8 cellular contexts compared by ENCODE assay signal in genomic region chr2:38375711-38376345, GRCh38. TPM values are rescaled to one million over a fixed set of nuclear protein-coding genes. Genes with fewer than 3 reads are reported as not detected.
A peak's percentile ranks its signal among the peaks of the same experiment; 100 is the strongest.
DNase-seq lines count a peak whose midpoint lies in the region; ATAC-seq lines count a peak whose summit lies in the region.

No MANE protein-coding gene starts in this region.

- peak; percentile 29 for ATAC-seq in HG03060 (IDR thresholded peaks at IDR 0.05; ENCODE audit: low read depth, unreplicated experiment)
- ATAC-seq in activated naive CD8-positive, alpha-beta T cell treated with anti-CD3 and anti-CD28 coated beads, Interleukin-2, amount 50 U/mL, for 24 hours: no peak

- in situ Hi-C loops in G401 (cut with HindIII; ENCODE audit: low sequenced_read_pairs): no loop called here

- H3K9me3 Mint-ChIP-seq in activated naive CD8-positive, alpha-beta T cell treated with anti-CD3 and anti-CD28 coated beads, Interleukin-2, amount 50 U/mL, for 24 hours: no peaks in the 10 kb centered on the region

- peak overlapping the region; percentile 92 for H3K4me3 ChIP-seq in iPS-18c (ENCODE audit: insufficient read depth, low read depth, low read length)

- no peaks in the 10 kb centered on the region for H3K27me3 Mint-ChIP-seq in activated naive CD8-positive, alpha-beta T cell treated with anti-CD3 and anti-CD28 coated beads, Interleukin-2, amount 50 U/mL, for 24 hours

- peak overlapping the region; percentile 94 for H3K27ac Mint-ChIP-seq in activated naive CD8-positive, alpha-beta T cell treated with anti-CD3 and anti-CD28 coated beads, Interleukin-2, amount 50 U/mL, for 24 hours

- peaks cover 13% of the 10 kb centered on the region for H3K36me3 Mint-ChIP-seq in activated naive CD8-positive, alpha-beta T cell treated with anti-CD3 and anti-CD28 coated beads, Interleukin-2, amount 50 U/mL, for 24 hours (ENCODE audit: low read depth)

- peaks cover 68% of the 10 kb centered on the region for H3K4me1 Mint-ChIP-seq in activated naive CD8-positive, alpha-beta T cell treated with anti-CD3 and anti-CD28 coated beads, Interleukin-2, amount 50 U/mL, for 24 hours

- H3K4me3 Mint-ChIP-seq in activated naive CD8-positive, alpha-beta T cell treated with anti-CD3 and anti-CD28 coated beads, Interleukin-2, amount 50 U/mL, for 24 hours: peak overlapping the region; percentile 97

- H3K9me3 ChIP-seq in iPS-18c (ENCODE audit: control insufficient read depth, insufficient read depth, low read length): no peaks in the 10 kb centered on the region

- peak; percentile 69 for DNase-seq in D341Med (ENCODE audit: low spot score)
- peak; percentile 54 for DNase-seq in activated naive CD8-positive, alpha-beta T cell treated with anti-CD3 and anti-CD28 coated beads, Interleukin-2, amount 50 U/mL, for 24 hours
- DNase-seq in stimulated activated CD8-positive, alpha-beta memory T cell treated with anti-CD3 and anti-CD28 coated beads, Interleukin-15, amount 100 ng/mL, for 4 hours (ENCODE audit: low read depth in 2 of 2): peak; percentile 17 to 19
- no peak for DNase-seq in G401 (ENCODE audit: low spot score)
- DNase-seq in NK-92 (lab: John Stamatoyannopoulos, UW; ENCODE audit: unreplicated experiment): no peak
- no peak for DNase-seq in NCI-H1105 (lab: John Stamatoyannopoulos, UW)

RNA-seq across cellular contexts. Expression of gene ATL2, which starts 1.2 kb away (rescaled TPM):
- 119 and 148 TPM in 2 replicates for total RNA-seq in G401 (2014; rRNA removed; shearing (Covaris generic))

Comparison
In these comparisons a context has a peak if more than half of its experiments do, and no peak if none do; other contexts are left out.
1. DNase-seq: peak in D341Med (single experiment), activated naive CD8-positive, alpha-beta T cell treated with anti-CD3 and anti-CD28 coated beads, Interleukin-2, amount 50 U/mL, for 24 hours (single experiment) and stimulated activated CD8-positive, alpha-beta memory T cell treated with anti-CD3 and anti-CD28 coated beads, Interleukin-15, amount 100 ng/mL, for 4 hours (2 of 2); none in G401 (single experiment), NK-92 (single experiment) and NCI-H1105 (single experiment).